In the genomic region with DNA sequence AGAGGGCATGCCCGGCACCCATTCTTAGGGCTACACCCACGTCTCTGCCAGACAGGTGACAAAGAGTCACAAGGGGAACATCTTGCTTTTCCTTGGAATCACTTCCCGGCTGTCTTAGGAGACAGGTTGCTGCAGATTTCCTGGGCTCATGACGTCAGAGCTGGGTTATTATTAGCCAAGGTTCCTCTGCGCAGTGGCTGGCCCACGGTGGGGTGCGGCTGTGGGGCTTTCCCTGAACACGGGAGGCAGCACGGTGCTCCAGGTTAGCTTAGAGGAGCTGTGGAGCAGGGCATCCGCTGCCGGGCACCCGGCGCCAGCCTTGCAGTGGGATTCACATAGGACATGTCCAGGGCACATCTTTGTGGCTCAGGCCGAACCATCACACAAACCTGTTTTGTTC, we compare ENCODE assay signal across 15 cellular contexts.
"Had no signal": no experiment of that assay in that cellular context is flagged by ENCODE, and none has a peak within 500 bp of the region (broad histone marks: within the 10 kb centered on the region; RNA-seq: fewer than 3 reads in every experiment).

No MANE protein-coding gene starts in this region.

- DNase-seq: activated CD4-positive, alpha-beta T cell treated with anti-CD3 and anti-CD28 coated beads, Interleukin-2, amount 10 ng/mL, durations not matched to agents 24 days and 14 days; activated CD4-positive, CD25-positive, alpha-beta regulatory T cell; activated gamma-delta T cell treated with Interleukin-2 at 50 U/mL for 16 hours; activated naive CD8-positive, alpha-beta T cell treated with anti-CD3 and anti-CD28 coated beads for 36 hours; endodermal cell; esophagus squamous epithelium; immature natural killer cell; naive thymus-derived CD8-positive, alpha-beta T cell; SJCRH30; stimulated activated CD4-positive, alpha-beta T cell treated with anti-CD3 and anti-CD28 coated beads, Interleukin-4, amount 100 ng/mL, for 24 hours; stimulated activated naive CD8-positive, alpha-beta T cell treated with anti-CD3 and anti-CD28 coated beads, Interleukin-15, Interleukin-2, amounts not matched to agents 100 U/mL and 50 U/mL, for 24 hours; T-helper 2 cell had no signal

- H3K4me1 ChIP-seq: right atrium auricular region had no signal

- ATAC-seq: naive thymus-derived CD8-positive, alpha-beta T cell; stimulated activated naive CD8-positive, alpha-beta T cell treated with anti-CD3 and anti-CD28 coated beads, Interleukin-15, Interleukin-2, amounts not matched to agents 100 U/mL and 50 U/mL, for 24 hours had no signal

- H3K9me3 ChIP-seq: esophagus squamous epithelium, neutrophil, right atrium auricular region, SJCRH30 had no signal

- H3K27me3 ChIP-seq: esophagus squamous epithelium, neutrophil, right atrium auricular region, SJCRH30 had no signal

- H3K4me3 ChIP-seq: esophagus squamous epithelium, right atrium auricular region, SJCRH30, skin epidermis had no signal

- H3K27ac ChIP-seq: neutrophil, right atrium auricular region, SJCRH30 had no signal
